Comparison of ENCODE assay signal across 8 cellular contexts in the genomic region with DNA sequence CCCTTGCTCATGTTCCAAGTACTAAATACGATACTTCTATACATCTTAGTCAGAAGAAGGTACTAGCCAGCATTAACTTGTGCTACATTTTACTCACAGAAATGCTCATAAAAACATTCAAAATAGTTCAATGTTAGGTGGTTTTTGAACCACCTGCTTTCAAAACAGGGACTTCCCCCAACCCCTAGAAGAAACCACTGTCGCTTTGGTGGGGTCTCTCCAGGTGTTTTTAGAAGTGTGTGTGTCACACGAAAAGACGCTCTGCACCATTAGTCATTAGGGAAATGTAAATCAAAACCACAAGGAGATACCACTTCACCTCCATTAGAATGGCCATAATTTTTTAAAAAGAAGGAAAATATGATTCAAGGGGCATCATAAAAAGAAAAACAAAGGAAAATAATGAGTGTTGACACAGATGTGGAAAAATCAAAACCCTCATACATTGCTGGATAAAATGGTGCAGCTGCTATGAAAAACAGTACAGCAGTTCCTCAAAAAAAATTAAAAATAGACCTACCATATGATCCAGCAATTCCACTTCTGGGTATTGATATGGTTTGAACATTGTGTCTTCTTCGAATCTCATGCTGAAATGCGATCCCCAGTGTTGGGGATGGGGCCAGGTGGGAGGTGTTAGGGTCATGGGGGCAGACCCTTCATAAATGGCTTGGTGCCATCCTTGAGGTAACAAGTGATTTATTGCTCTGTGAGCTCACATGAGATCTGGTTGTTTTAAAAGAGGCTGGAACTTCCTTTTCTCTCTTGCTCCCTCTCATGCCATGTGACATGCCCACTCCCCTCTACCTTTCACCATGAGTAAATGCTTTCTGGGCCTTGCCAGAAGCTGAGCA.
DNase-seq lines count a peak whose midpoint lies in the region; ATAC-seq and TF ChIP-seq lines count a peak whose summit lies in the region.

No MANE protein-coding gene starts in this region.

- TF ChIP-seq CTCF in right lobe of liver (IDR thresholded peaks at IDR 0.05) = no peak

- H3K27me3 ChIP-seq in right lobe of liver = no peaks in the 10 kb centered on the region

- ATAC-seq in GM18858 (IDR thresholded peaks at IDR 0.05; ENCODE audit: unreplicated experiment) = peak; percentile 58
- ATAC-seq in HG02763 (IDR thresholded peaks at IDR 0.05; ENCODE audit: unreplicated experiment) = peak; percentile 68
- no peak for ATAC-seq in right lobe of liver

- TF ChIP-seq POLR2A in right lobe of liver (IDR thresholded peaks at IDR 0.05) = no peak

- DNase-seq in NCI-H2196 treated with DMSO at 0.1 percent for 48 hours (lab: John Stamatoyannopoulos, UW; ENCODE audit: unreplicated experiment) = peak; percentile 15
- peak; percentile 23 for DNase-seq in activated T-helper 9 cell treated with anti-CD3 and anti-CD28 coated beads, Interleukin-2, amount 50 U/mL, for 16 hours (ENCODE audit: low read depth)
- DNase-seq in stimulated activated CD4-positive, alpha-beta T cell treated with anti-CD3 and anti-CD28 coated beads, Interleukin-4, amount 100 ng/mL, for 4 hours = peak; percentile 20 to 77
- no peak for DNase-seq in right lobe of liver
- DNase-seq in substantia nigra (lab: John Stamatoyannopoulos, UW) = no peak
- DNase-seq in hypothalamus (lab: John Stamatoyannopoulos, UW) = no peak

- no peak overlapping the region for H3K4me3 ChIP-seq in right lobe of liver

- WGBS in right lobe of liver (ENCODE audit: insufficient coverage, low coverage, low lambda C conversion rate, missing lambda C conversion rate) = 39% methylated on average over 4 of the region's 6 CpGs

- intact Hi-C loops in right lobe of liver (cut with DNase I) = no loop called here

- H3K27ac ChIP-seq in right lobe of liver (no peak overlapping the region), substantia nigra (ENCODE audit: low read depth, low read length, poor library complexity, severe bottlenecking) (no peak overlapping the region)

- H3K36me3 ChIP-seq in right lobe of liver = no peaks in the 10 kb centered on the region

- H3K4me1 ChIP-seq in right lobe of liver = no peaks in the 10 kb centered on the region

- H3K9me3 ChIP-seq in right lobe of liver = no peaks in the 10 kb centered on the region

Comparison
In these comparisons a context has a peak if more than half of its experiments do, and no peak if none do; other contexts are left out.
1. ATAC-seq: peak in GM18858 (single experiment) and HG02763 (single experiment); none in right lobe of liver (0 of 4).
2. DNase-seq: peak in NCI-H2196 treated with DMSO at 0.1 percent for 48 hours (single experiment), activated T-helper 9 cell treated with anti-CD3 and anti-CD28 coated beads, Interleukin-2, amount 50 U/mL, for 16 hours (single experiment) and stimulated activated CD4-positive, alpha-beta T cell treated with anti-CD3 and anti-CD28 coated beads, Interleukin-4, amount 100 ng/mL, for 4 hours (2 of 2); none in right lobe of liver (0 of 3), substantia nigra (0 of 49) and hypothalamus (0 of 51).